ENCODE assay signal across 9 cellular contexts in the genomic region with DNA sequence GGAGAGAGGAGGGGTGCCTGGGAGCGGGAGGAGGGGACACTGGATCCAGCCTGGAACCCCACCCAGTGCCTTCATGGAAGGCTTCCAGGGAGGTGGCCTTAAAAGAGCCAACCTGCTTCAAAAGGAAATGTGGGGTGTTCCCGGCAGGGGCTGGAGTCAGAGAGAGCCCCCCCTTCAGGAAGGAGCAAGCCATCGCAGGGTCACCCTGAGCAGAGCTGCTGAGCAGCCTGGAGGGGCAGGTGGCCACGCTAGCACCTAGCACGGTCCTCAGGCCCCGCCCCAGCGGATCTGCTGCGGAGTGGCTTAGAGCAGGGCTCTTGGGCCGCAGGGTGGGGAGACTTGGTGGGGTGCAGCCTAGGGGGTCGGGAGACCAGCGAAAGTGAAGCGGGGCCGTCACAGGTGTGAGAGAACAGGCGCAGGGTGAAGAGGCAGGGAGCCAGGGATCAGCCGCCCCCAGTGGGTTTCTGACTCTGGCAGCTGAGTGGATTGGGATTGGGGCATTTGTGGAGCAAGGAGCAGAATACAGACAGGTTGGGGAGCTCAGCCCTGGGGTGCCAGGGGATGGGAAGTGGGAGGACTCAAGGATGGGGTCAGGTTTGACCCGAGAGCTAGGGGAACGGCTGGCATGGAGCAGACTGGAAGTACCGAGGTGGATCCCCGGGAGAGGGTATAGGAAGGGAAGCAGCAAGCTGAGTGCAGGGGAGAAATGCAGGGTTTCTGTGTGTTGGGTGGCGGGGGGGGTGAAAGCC. TPM values are rescaled to one million over a fixed set of nuclear protein-coding genes. Genes with fewer than 3 reads are reported as not detected.
A peak's percentile ranks its signal among the peaks of the same experiment; 100 is the strongest.
DNase-seq lines count a peak whose midpoint lies in the region; ATAC-seq and TF ChIP-seq lines count a peak whose summit lies in the region.
"Had no signal": no experiment of that assay in that cellular context is flagged by ENCODE, and none has a peak within 500 bp of the region (broad histone marks: within the 10 kb centered on the region; RNA-seq: fewer than 3 reads in every experiment).

No MANE protein-coding gene starts in this region.

- H3K9ac ChIP-seq in Loucy (ENCODE audit: low read depth, low read length, poor library complexity, severe bottlenecking), result no peak overlapping the region
- H3K9ac ChIP-seq in duodenal mucosa (ENCODE audit: low read depth in 1 of 2, low read length in 2 of 2), result no peak overlapping the region

- H3K4me2 ChIP-seq in Loucy (ENCODE audit: low read depth, low read length, poor library complexity, severe bottlenecking), result no peak overlapping the region

- H3K27ac Mint-ChIP-seq in neural crest cell (ENCODE audit: unreplicated experiment), result peak overlapping the region; percentile 62

- H3K36me3 Mint-ChIP-seq in neural crest cell (ENCODE audit: low read depth), result no peaks in the 10 kb centered on the region

- intact Hi-C loops in vagina (cut with DNase I), result no loop called here

- no peaks in the 10 kb centered on the region for H3F3A ChIP-seq in Loucy (ENCODE audit: low read depth)

- TF ChIP-seq POLR2A in vagina (IDR thresholded peaks at IDR 0.05), result no peak

- no peak overlapping the region for H3K4me3 ChIP-seq in Loucy (ENCODE audit: low read length, poor library complexity, severe bottlenecking)
- H3K4me3 ChIP-seq in duodenal mucosa (ENCODE audit: low read depth in 1 of 2, low read length in 2 of 2), result peak overlapping the region; percentile 5 to 36
- no peak overlapping the region for H3K4me3 ChIP-seq in vagina

- no peaks in the 10 kb centered on the region for H3K9me3 ChIP-seq in Loucy (ENCODE audit: insufficient read depth, low read depth, low read length)
- no peaks in the 10 kb centered on the region for H3K9me3 ChIP-seq in duodenal mucosa (ENCODE audit: control insufficient read depth in 1 of 2, low read length in 2 of 2)
- H3K9me3 ChIP-seq in vagina, result no peaks in the 10 kb centered on the region

- no peaks in the 10 kb centered on the region for H3K27me3 Mint-ChIP-seq in neural crest cell (ENCODE audit: low read depth)

- DNase-seq in Daoy (ENCODE audit: low read depth), result peak; percentile 28
- DNase-seq in neural crest cell (ENCODE audit: low read depth, low spot score), result no peak
- no peak for DNase-seq in vagina (ENCODE audit: extremely low spot score in 2 of 2)
- DNase-seq in NCI-H226, result no peak

- H3K4me3 Mint-ChIP-seq in neural crest cell, result no peak overlapping the region

- TF ChIP-seq CTCF in Loucy (conservative IDR thresholded peaks at IDR 0.05; ENCODE audit: low read length), result peak; percentile 65
- peak; percentile 37 for TF ChIP-seq CTCF in neural crest cell (conservative IDR thresholded peaks at IDR 0.05)
- TF ChIP-seq CTCF in vagina (IDR thresholded peaks at IDR 0.05), result no peak

- H3K36me3 ChIP-seq in Loucy (ENCODE audit: insufficient read depth, low read length), result no peaks in the 10 kb centered on the region
- no peaks in the 10 kb centered on the region for H3K36me3 ChIP-seq in duodenal mucosa (ENCODE audit: control insufficient read depth in 1 of 2, insufficient read depth in 2 of 2, low read length in 2 of 2)
- H3K36me3 ChIP-seq in vagina, result no peaks in the 10 kb centered on the region

- H3K27me3 ChIP-seq in Loucy (ENCODE audit: insufficient read depth, low read length, poor library complexity, severe bottlenecking), result no peaks in the 10 kb centered on the region
- H3K27me3 ChIP-seq in duodenal mucosa (ENCODE audit: control insufficient read depth in 1 of 2, insufficient read depth in 2 of 2, low read length in 2 of 2), result no peaks in the 10 kb centered on the region
- no peaks in the 10 kb centered on the region for H3K27me3 ChIP-seq in vagina

- H3K9me3 Mint-ChIP-seq in neural crest cell, result no peaks in the 10 kb centered on the region

- peak overlapping the region; percentile 58 for H2AFZ ChIP-seq in Loucy (ENCODE audit: low read length)

- no peaks in the 10 kb centered on the region for H4K20me1 ChIP-seq in Loucy (ENCODE audit: insufficient read depth, low read length, poor library complexity, severe bottlenecking)

- H3K4me1 ChIP-seq in Loucy (ENCODE audit: insufficient read depth, low read length, poor library complexity, severe bottlenecking) (peaks cover 5% of the 10 kb centered on the region), duodenal mucosa (ENCODE audit: control insufficient read depth in 1 of 2, insufficient read depth in 2 of 2, low read length in 2 of 2) (peaks cover 26 to 29% of the 10 kb centered on the region in 2 donors), vagina (peaks cover 31% of the 10 kb centered on the region)

- no peak for ATAC-seq in GM18517 (IDR thresholded peaks at IDR 0.05; ENCODE audit: unreplicated experiment)
- ATAC-seq in GM18520 (IDR thresholded peaks at IDR 0.05; ENCODE audit: unreplicated experiment), result no peak

- peaks cover 6% of the 10 kb centered on the region for H3K4me1 Mint-ChIP-seq in neural crest cell

- no peaks in the 10 kb centered on the region for H3K79me2 ChIP-seq in Loucy (ENCODE audit: insufficient read depth, low read length)

- no peaks in the 10 kb centered on the region for H3K9me2 ChIP-seq in Loucy (replicated peaks; ENCODE audit: low read depth, low read length)

- H3K27ac ChIP-seq in duodenal mucosa (ENCODE audit: low read depth, low read length) (no peak overlapping the region), vagina (no peak overlapping the region)
- H3K27ac ChIP-seq: VCaP had no signal

RNA-seq across cellular contexts. Expression of a gene that starts 1.5 kb away (rescaled TPM):
- not detected in 2 replicates for total RNA-seq in Daoy (2014; rRNA removed; shearing (Covaris generic))
- not detected in 2 replicates for total RNA-seq in neural crest cell
- 136 TPM for total RNA-seq in vagina

RNA-seq across cellular contexts. Expression of a gene that starts 9.3 kb away (rescaled TPM):
- 121 and 122 TPM in 2 replicates for total RNA-seq in Daoy (2014; rRNA removed; shearing (Covaris generic))
- total RNA-seq in neural crest cell (80.6 and 82.5 TPM in 2 replicates), vagina (134 TPM)

RNA-seq across cellular contexts. Expression of a gene that starts 23.2 kb away (rescaled TPM):
- 109 and 136 TPM in 2 replicates for total RNA-seq in Daoy (2014; rRNA removed; shearing (Covaris generic))
- total RNA-seq in neural crest cell (63.2 and 72.2 TPM in 2 replicates), vagina (101 TPM)

RNA-seq across cellular contexts. Expression of a gene that starts 40.6 kb away (rescaled TPM):
- total RNA-seq in Daoy (2014; rRNA removed; shearing (Covaris generic)), result 35.8 and 36.2 TPM in 2 replicates
- total RNA-seq in neural crest cell, result 201 and 226 TPM in 2 replicates
- 101 TPM for total RNA-seq in vagina

RNA-seq across cellular contexts. Expression of a gene that starts 52.4 kb away (rescaled TPM):
- 8.5 and 12.3 TPM in 2 replicates for total RNA-seq in Daoy (2014; rRNA removed; shearing (Covaris generic))
- total RNA-seq in neural crest cell, result 84.0 and 87.2 TPM in 2 replicates
- 33.4 TPM for total RNA-seq in vagina

Comparison
In these comparisons a context has a peak if more than half of its experiments do, and no peak if none do; other contexts are left out.
1. H3K4me3 ChIP-seq: peak in duodenal mucosa (2 of 2); none in Loucy (single experiment) and vagina (0 of 2).
2. CTCF ChIP-seq: peak in Loucy (single experiment) and neural crest cell (single experiment); none in vagina (0 of 3).
3. RNA of a gene that starts 1.5 kb away (total RNA-seq): 136 TPM in vagina (single experiment); not detected in Daoy and not detected in neural crest cell; every median in the first group is over 100 times any median in the second.